In genomic region chrX:44903107-44903506, GRCh38 we compare ENCODE assay signal across 10 cellular contexts. TPM values are rescaled to one million over a fixed set of nuclear protein-coding genes. Genes with fewer than 3 reads are reported as not detected.
DNase-seq lines count a peak whose midpoint lies in the region; TF ChIP-seq lines count a peak whose summit lies in the region.
"Had no signal": no experiment of that assay in that cellular context is flagged by ENCODE, and none has a peak within 500 bp of the region (broad histone marks: within the 10 kb centered on the region; RNA-seq: fewer than 3 reads in every experiment).

No MANE protein-coding gene starts in this region.

- H3K27me3 Mint-ChIP-seq in glutamatergic neuron (ENCODE audit: unreplicated experiment): no peaks in the 10 kb centered on the region

- DNase-seq in AG08395 (ENCODE audit: low spot score) (peak; percentile 42), GM23248 (peak; percentile 80), fibroblast of lung (ENCODE audit: low read depth in 2 of 2) (peak; percentile 67 to 85), Ammon's horn (ENCODE audit: low spot score) (no peak), NCI-H2029 treated with DMSO at 0.1 percent for 48 hours (lab: John Stamatoyannopoulos, UW) (no peak), HuH-7 (ENCODE audit: low spot score) (no peak), glutamatergic neuron (no peak)
- DNase-seq: midbrain, NCI-H526 treated with DMSO at 0.1 percent for 48 hours had no signal

- H3K27ac Mint-ChIP-seq in glutamatergic neuron (ENCODE audit: unreplicated experiment): no peak overlapping the region

- H2AFZ ChIP-seq in GM23248 (no peak overlapping the region), SU-DHL-6 (ENCODE audit: low read depth, low read length, severe bottlenecking) (no peak overlapping the region), fibroblast of lung (ENCODE audit: low read length) (no peak overlapping the region)

- H3K36me3 ChIP-seq in GM23248 (ENCODE audit: low read depth) (no peaks in the 10 kb centered on the region), SU-DHL-6 (ENCODE audit: low read length) (no peaks in the 10 kb centered on the region), fibroblast of lung (ENCODE audit: control insufficient read depth, insufficient read depth, low read length) (no peaks in the 10 kb centered on the region)

- H3K79me2 ChIP-seq in GM23248 (ENCODE audit: insufficient read depth) (peaks cover 99% of the 10 kb centered on the region), SU-DHL-6 (ENCODE audit: insufficient read depth, low read length) (peaks cover 99% of the 10 kb centered on the region), fibroblast of lung (ENCODE audit: control insufficient read depth, insufficient read depth, low read length) (peaks cover 73% of the 10 kb centered on the region)

- H3K9me3 ChIP-seq in GM23248 (ENCODE audit: low read depth) (no peaks in the 10 kb centered on the region), SU-DHL-6 (ENCODE audit: insufficient read depth, low read length) (no peaks in the 10 kb centered on the region), fibroblast of lung (ENCODE audit: control insufficient read depth, insufficient read depth, low read depth, low read length) (no peaks in the 10 kb centered on the region)

- peak overlapping the region; percentile 42 for H3K4me2 ChIP-seq in GM23248 (ENCODE audit: unreplicated experiment)
- peak overlapping the region; percentile 78 for H3K4me2 ChIP-seq in SU-DHL-6 (ENCODE audit: low read depth, low read length, poor library complexity, severe bottlenecking)
- H3K4me2 ChIP-seq in fibroblast of lung (ENCODE audit: extremely low read depth, insufficient read depth, low read length): peak overlapping the region; percentile 25

- H3K4me1 ChIP-seq in GM23248 (ENCODE audit: insufficient read depth) (peaks cover 26% of the 10 kb centered on the region), fibroblast of lung (ENCODE audit: control insufficient read depth, extremely low read depth, insufficient read depth, low read length) (no peaks in the 10 kb centered on the region)

- H4K20me1 ChIP-seq in GM23248 (ENCODE audit: insufficient read depth): no peaks in the 10 kb centered on the region; the same call in 1 of the 2 replicates
- peaks cover 7% of the 10 kb centered on the region; the same call in 1 of the 2 replicates for H4K20me1 ChIP-seq in SU-DHL-6 (ENCODE audit: low read depth, low read length)
- no peaks in the 10 kb centered on the region for H4K20me1 ChIP-seq in fibroblast of lung (ENCODE audit: control insufficient read depth, extremely low read depth, insufficient read depth, low read length)

- H3K4me1 Mint-ChIP-seq in glutamatergic neuron (ENCODE audit: low read depth, unreplicated experiment): peaks cover 15% of the 10 kb centered on the region

- no peaks in the 10 kb centered on the region for H3K36me3 Mint-ChIP-seq in glutamatergic neuron (ENCODE audit: unreplicated experiment)

- H3K4me3 ChIP-seq in GM23248 (peak overlapping the region; percentile 22; the same call in 1 of the 2 replicates), SU-DHL-6 (ENCODE audit: insufficient read depth, low read length, poor library complexity, severe bottlenecking) (no peak overlapping the region), fibroblast of lung (replicated peaks in 1 of 4; ENCODE audit: control extremely low read depth in 1 of 4, insufficient read depth in 1 of 4, low read depth in 3 of 4, low read length in 4 of 4) (no peak overlapping the region)

- peak overlapping the region; percentile 66 for H3K27ac ChIP-seq in GM23248
- peak overlapping the region; percentile 50; the same call in 1 of the 2 replicates for H3K27ac ChIP-seq in SU-DHL-6 (ENCODE audit: low read depth, low read length)
- H3K27ac ChIP-seq in fibroblast of lung (ENCODE audit: insufficient read depth, low read length): no peak overlapping the region

- H3F3A ChIP-seq in GM23248 (ENCODE audit: insufficient read depth): peaks cover 25% of the 10 kb centered on the region; the same call in 1 of the 2 replicates
- H3F3A ChIP-seq in SU-DHL-6 (ENCODE audit: insufficient read depth): peaks cover 11% of the 10 kb centered on the region; the same call in 1 of the 2 replicates

- TF ChIP-seq CTCF in SU-DHL-6 (IDR thresholded peaks at IDR 0.05; ENCODE audit: insufficient read depth, low read length, poor library complexity, severe bottlenecking): no peak
- TF ChIP-seq CTCF in fibroblast of lung (conservative IDR thresholded peaks at IDR 0.05 in 1 of 2, IDR thresholded peaks at IDR 0.05 in 1 of 2; ENCODE audit: low read depth in 1 of 2, low read length in 2 of 2): no peak
- no peak for TF ChIP-seq CTCF in glutamatergic neuron (IDR thresholded peaks at IDR 0.05; ENCODE audit: partially characterized antibody, unreplicated experiment)

- H3K27me3 ChIP-seq in GM23248 (replicated peaks; ENCODE audit: insufficient read depth) (no peaks in the 10 kb centered on the region), SU-DHL-6 (ENCODE audit: low read length) (no peaks in the 10 kb centered on the region), fibroblast of lung (ENCODE audit: control insufficient read depth, insufficient read depth, low read length) (no peaks in the 10 kb centered on the region)

- no peaks in the 10 kb centered on the region for H3K9me2 ChIP-seq in GM23248 (ENCODE audit: insufficient read depth)
- H3K9me2 ChIP-seq in SU-DHL-6 (replicated peaks; ENCODE audit: insufficient read depth, low read length): no peaks in the 10 kb centered on the region

- H3K4me3 Mint-ChIP-seq in glutamatergic neuron (ENCODE audit: unreplicated experiment): no peak overlapping the region

- 0% methylated on average over 4 of the region's 4 CpGs for WGBS in GM23248 (ENCODE audit: low coverage in 1 of 2, low lambda C conversion rate in 2 of 2, missing lambda C conversion rate in 2 of 2), 2 experiments

- in situ Hi-C loops in GM23248 (cut with MboI): no loop called here

- H3K9ac ChIP-seq in GM23248: no peak overlapping the region
- no peak overlapping the region for H3K9ac ChIP-seq in SU-DHL-6 (ENCODE audit: low read length)
- no peak overlapping the region for H3K9ac ChIP-seq in fibroblast of lung (ENCODE audit: insufficient read depth, low read length)

- H3K9me3 Mint-ChIP-seq in glutamatergic neuron (ENCODE audit: unreplicated experiment): peaks cover under 1% of the 10 kb centered on the region

RNA-seq across cellular contexts. Expression of gene KDM6A, which starts 30.1 kb away (rescaled TPM):
- total RNA-seq in GM23248 (2014; rRNA removed; shearing (Covaris generic)): 12.0 and 31.2 TPM in 2 replicates
- 4.5 and 5.8 TPM in 2 replicates for polyA plus RNA-seq in GM23248 (2016; fragmentation: Nextera tagmentation; extraction: Ambion mirVana)
- 13.6 and 28.4 TPM in 2 replicates for total RNA-seq in fibroblast of lung
- polyA plus RNA-seq in fibroblast of lung: 13.4 and 13.8 TPM in 2 replicates
- polyA plus RNA-seq in fibroblast of lung (2012): 7.6 and 8.0 TPM in 2 replicates
- polyA minus RNA-seq in fibroblast of lung (ENCODE audit: low replicate concordance): 7.5 and 32.5 TPM in 2 replicates
- total RNA-seq in glutamatergic neuron (ENCODE audit: unreplicated experiment): 26.5 TPM

RNA-seq across cellular contexts. Expression of gene DUSP21, which starts 59.3 kb away (rescaled TPM):
- total RNA-seq in GM23248 (2014; rRNA removed; shearing (Covaris generic)): not detected in 2 replicates
- polyA plus RNA-seq in GM23248 (2016; fragmentation: Nextera tagmentation; extraction: Ambion mirVana) (not detected in 2 replicates), fibroblast of lung (not detected in 2 replicates)
- total RNA-seq in fibroblast of lung (not detected in 2 replicates), glutamatergic neuron (ENCODE audit: unreplicated experiment) (not detected)
- polyA plus RNA-seq in fibroblast of lung (2012): not detected in 2 replicates
- polyA minus RNA-seq in fibroblast of lung (ENCODE audit: low replicate concordance): not detected in 2 replicates

Comparison
In these comparisons a context has a peak if more than half of its experiments do, and no peak if none do; other contexts are left out.
1. DNase-seq: peak in AG08395 (single experiment), GM23248 (single experiment) and fibroblast of lung (2 of 2); none in Ammon's horn (single experiment), NCI-H2029 treated with DMSO at 0.1 percent for 48 hours (single experiment), HuH-7 (single experiment) and glutamatergic neuron (single experiment).
2. H3K4me2 ChIP-seq: peak in every context shown above with its lines; median percentile 78 in SU-DHL-6; 42 in GM23248; 25 in fibroblast of lung.